1 cellular context compared by ENCODE assay signal in genomic region chr20:45342863-45343444, GRCh38.
TF ChIP-seq lines count a peak whose summit lies in the region.

No MANE protein-coding gene starts in this region.

TF ChIP-seq in HCT116, 20 proteins besides CTCF, POLR2A, EP300 and RAD21 (continued from another document):
- no peak for TF ChIP-seq SRF (IDR thresholded peaks at IDR 0.05; ENCODE audit: low read depth)
